24 cellular contexts compared by ENCODE assay signal in the genomic region with DNA sequence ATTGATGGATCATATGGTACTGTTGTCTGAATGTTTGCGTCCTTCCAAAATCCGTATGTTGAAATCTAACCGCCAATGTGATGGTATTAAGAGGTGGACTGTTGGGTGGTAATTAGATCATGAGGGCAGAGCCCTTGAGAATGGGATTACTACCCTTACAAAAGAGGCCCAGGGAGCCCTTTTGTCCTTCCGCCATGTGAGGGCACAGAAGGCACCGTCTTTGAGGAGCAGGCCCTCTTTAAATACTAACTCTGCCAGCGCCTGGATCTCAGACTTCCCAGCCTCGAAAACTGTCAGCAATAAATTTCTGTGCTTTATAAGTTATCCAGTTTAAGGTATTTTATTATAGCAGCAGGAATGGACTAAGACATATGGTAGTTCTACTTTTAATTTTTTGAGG.
"Had no signal": no experiment of that assay in that cellular context is flagged by ENCODE, and none has a peak within 500 bp of the region (broad histone marks: within the 10 kb centered on the region; RNA-seq: fewer than 3 reads in every experiment).

No MANE protein-coding gene starts in this region.

- H3K36me3 Mint-ChIP-seq: activated CD4-positive, alpha-beta memory T cell treated with anti-CD3 and anti-CD28 coated beads for 36 hours; activated naive CD4-positive, alpha-beta T cell treated with anti-CD3 and anti-CD28 coated beads, Interleukin-2, amount 50 U/mL, for 72 hours had no signal

- ATAC-seq: activated naive CD4-positive, alpha-beta T cell treated with anti-CD3 and anti-CD28 coated beads, Interleukin-2, amount 50 U/mL, for 72 hours; HepG2; SK-N-SH treated with all-trans-retinoic acid at 6 μM for 48 hours had no signal

- DNase-seq: activated CD4-positive, alpha-beta memory T cell treated with anti-CD3 and anti-CD28 coated beads for 36 hours; activated CD4-positive, alpha-beta T cell treated with anti-CD3 and anti-CD28 coated beads for 48 hours; activated CD4-positive, CD25-positive, alpha-beta regulatory T cell treated with anti-CD3 and anti-CD28 coated beads, Interleukin-2, amount 50 U/mL, for 72 hours; activated CD8-positive, alpha-beta memory T cell treated with anti-CD3 and anti-CD28 coated beads, Interleukin-2, amount 50 U/mL, for 4 hours; activated effector memory CD4-positive, alpha-beta T cell treated with anti-CD3 and anti-CD28 coated beads, Interleukin-2, amount 50 U/mL, for 16 hours; activated naive CD4-positive, alpha-beta T cell treated with Interleukin-2 at 50 U/mL for 16 hours; activated T-cell treated with anti-CD3 and anti-CD28 coated beads, Interleukin-2, amount 50 U/mL, for 1 hour; adrenal gland; anterior cingulate cortex; caudate nucleus; NCI-H1092; NCI-H1417; NCI-H1694 treated with DMSO at 0.1 percent for 48 hours; NCI-H2029 treated with DMSO at 0.1 percent for 48 hours; NCI-H2171; NCI-H2227 treated with DMSO at 0.1 percent for 48 hours; NCI-H446 treated with DMSO at 0.1 percent for 48 hours; NCI-H524 treated with DMSO at 0.1 percent for 48 hours; SHP77; SW 1271 had no signal

- H3K9me3 Mint-ChIP-seq: activated CD4-positive, alpha-beta memory T cell treated with anti-CD3 and anti-CD28 coated beads for 36 hours; activated naive CD4-positive, alpha-beta T cell treated with anti-CD3 and anti-CD28 coated beads, Interleukin-2, amount 50 U/mL, for 72 hours; T-helper 2 cell treated with Interferon-gamma antibody and Interleukin-4, amounts not matched to agents 5 μg/mL and 100 μg/mL, for 36 hours had no signal

- H3K4me3 Mint-ChIP-seq: activated CD4-positive, alpha-beta memory T cell treated with anti-CD3 and anti-CD28 coated beads for 36 hours; T-helper 2 cell treated with Interferon-gamma antibody and Interleukin-4, amounts not matched to agents 5 μg/mL and 100 μg/mL, for 36 hours had no signal
